Comparison of ENCODE assay signal across 1 cellular context in genomic region chr19:5621945-5622464, GRCh38.
TF ChIP-seq lines count a peak whose summit lies in the region.

No MANE protein-coding gene starts in this region.

TF ChIP-seq in HepG2, 621 proteins besides CTCF, POLR2A, EP300 and RAD21:
- 0 out of 2 replicates have a peak, but pooled peaks have one; percentile 59 for TF ChIP-seq TERF1 (CRISPR knock-in tag; IDR thresholded peaks at IDR 0.05)
- peak; percentile 88 for TF ChIP-seq ZMYM3 (CRISPR knock-in tag; IDR thresholded peaks at IDR 0.05)
- TF ChIP-seq CAMTA2 (CRISPR knock-in tag; IDR thresholded peaks at IDR 0.05; ENCODE audit: borderline replicate concordance), result 0 out of 2 replicates have a peak, but pooled peaks have one; percentile 70
- TF ChIP-seq ARNT2 (CRISPR knock-in tag; IDR thresholded peaks at IDR 0.05; ENCODE audit: low read depth), result peak; percentile 19; the same call in 1 of the 2 replicates
- peak; percentile 97 for TF ChIP-seq ZNF629 (CRISPR knock-in tag; conservative IDR thresholded peaks at IDR 0.05)
- 0 out of 2 replicates have a peak, but pooled peaks have one; percentile 10 for TF ChIP-seq ZNF275 (CRISPR knock-in tag; IDR thresholded peaks at IDR 0.05; ENCODE audit: borderline replicate concordance)
- TF ChIP-seq, protein P1, sequence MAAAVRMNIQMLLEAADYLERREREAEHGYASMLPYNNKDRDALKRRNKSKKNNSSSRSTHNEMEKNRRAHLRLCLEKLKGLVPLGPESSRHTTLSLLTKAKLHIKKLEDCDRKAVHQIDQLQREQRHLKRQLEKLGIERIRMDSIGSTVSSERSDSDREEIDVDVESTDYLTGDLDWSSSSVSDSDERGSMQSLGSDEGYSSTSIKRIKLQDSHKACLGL (CRISPR knock-in tag; IDR thresholded peaks at IDR 0.05), result 0 out of 2 replicates have a peak, but pooled peaks have one; percentile 11
- 0 out of 2 replicates have a peak, but pooled peaks have one; percentile 16 for TF ChIP-seq ZNF816 (CRISPR knock-in tag; IDR thresholded peaks at IDR 0.05; ENCODE audit: borderline replicate concordance)
- TF ChIP-seq AGO2 (optimal IDR thresholded peaks at IDR 0.05; ENCODE audit: low read depth, low read length), result peak; percentile 29
- TF ChIP-seq PAX8 (CRISPR knock-in tag; IDR thresholded peaks at IDR 0.05; ENCODE audit: borderline replicate concordance), result 0 out of 2 replicates have a peak, but pooled peaks have one; percentile 1
- no peak for TF ChIP-seq NFIC (IDR thresholded peaks at IDR 0.05; ENCODE audit: low read length)
- TF ChIP-seq ASH2L (IDR thresholded peaks at IDR 0.05; ENCODE audit: insufficient read length, low read depth, low read length), result peak; percentile 23
- no peak for TF ChIP-seq TCF12 (IDR thresholded peaks at IDR 0.05)
- peak; percentile 68; the same call in 1 of the 2 replicates for TF ChIP-seq TCF12 (CRISPR knock-in tag; IDR thresholded peaks at IDR 0.05)
- 0 out of 2 replicates have a peak, but pooled peaks have one; percentile 6 for TF ChIP-seq ESRRA (CRISPR knock-in tag; IDR thresholded peaks at IDR 0.05; ENCODE audit: low read depth)
- TF ChIP-seq RNF219 (CRISPR knock-in tag; IDR thresholded peaks at IDR 0.05), result no peak
- peak; percentile 98 for TF ChIP-seq ZNF768 (CRISPR knock-in tag; IDR thresholded peaks at IDR 0.05)
- TF ChIP-seq TFE3 (CRISPR knock-in tag; IDR thresholded peaks at IDR 0.05), result no peak
- TF ChIP-seq ZNF329 (CRISPR knock-in tag; IDR thresholded peaks at IDR 0.05; ENCODE audit: low read depth), result no peak
- TF ChIP-seq ZNF281 (CRISPR knock-in tag; IDR thresholded peaks at IDR 0.05; ENCODE audit: borderline replicate concordance), result no peak
- TF ChIP-seq MXI1 (IDR thresholded peaks at IDR 0.05; ENCODE audit: borderline replicate concordance, low read depth, low read length), result 0 out of 3 replicates have a peak, but pooled peaks have one; percentile 13
